19 cellular contexts compared by ENCODE assay signal in the genomic region with DNA sequence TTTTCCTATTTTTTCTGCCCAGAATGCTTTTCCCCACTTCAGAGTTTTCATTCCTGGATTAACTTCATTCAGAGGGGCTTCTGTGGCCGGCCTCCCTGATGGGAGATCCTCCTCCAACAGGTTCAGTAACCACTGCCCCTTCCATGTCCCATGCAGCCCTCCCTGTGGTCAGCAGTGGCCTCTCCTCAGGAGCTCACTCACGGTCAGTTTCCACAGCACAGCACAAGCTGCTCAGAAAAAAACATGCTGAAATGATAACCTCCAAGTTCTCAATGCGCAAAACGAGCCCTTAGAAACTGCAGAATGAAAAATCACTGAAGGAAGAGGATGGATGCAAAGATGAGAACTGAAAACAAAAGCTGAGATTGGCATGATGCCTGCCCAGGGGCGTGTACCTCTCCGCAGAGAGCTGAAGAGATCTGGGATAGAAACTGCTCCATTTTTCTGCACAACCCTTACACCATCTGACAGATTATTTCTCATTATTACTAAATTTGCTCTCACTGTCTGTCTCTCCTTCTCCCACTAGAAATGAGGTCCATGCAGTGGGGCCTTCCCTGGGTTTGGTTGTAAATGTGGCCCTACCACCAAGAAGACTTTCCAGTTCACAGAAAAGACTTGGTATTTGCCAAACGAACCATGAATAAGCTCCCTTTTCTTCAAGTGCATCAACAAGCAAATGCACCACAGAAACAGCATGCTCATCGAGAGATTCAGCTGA. TPM values are rescaled to one million over a fixed set of nuclear protein-coding genes. Genes with fewer than 3 reads are reported as not detected.
A peak's percentile ranks its signal among the peaks of the same experiment; 100 is the strongest.
DNase-seq lines count a peak whose midpoint lies in the region; ATAC-seq, FAIRE-seq and TF ChIP-seq lines count a peak whose summit lies in the region.
"Had no signal": no experiment of that assay in that cellular context is flagged by ENCODE, and none has a peak within 500 bp of the region (broad histone marks: within the 10 kb centered on the region; RNA-seq: fewer than 3 reads in every experiment).

No MANE protein-coding gene starts in this region.

- DNase-seq in activated CD8-positive, alpha-beta memory T cell treated with anti-CD3 and anti-CD28 coated beads, Interleukin-2, amount 10 ng/mL, durations not matched to agents 7 days and 5 days: peak; percentile 4
- DNase-seq in activated CD8-positive, alpha-beta memory T cell treated with anti-CD3 and anti-CD28 coated beads for 24 hours: no peak
- DNase-seq in GM12878 (ENCODE audit: low read depth, low spot score): no peak
- peak; percentile 8 for DNase-seq in mucosa of gallbladder (ENCODE audit: low spot score)
- DNase-seq in PC-3: no peak
- DNase-seq in NAMALWA (ENCODE audit: low spot score): no peak
- DNase-seq: DMS53, GOT3, NCI-H1105 treated with DMSO at 0.1 percent for 48 hours, NCI-H2029 treated with DMSO at 0.1 percent for 48 hours, NCI-H510A, SIG-M5, SK-N-SH had no signal

- no peaks in the 10 kb centered on the region for H3K4me1 Mint-ChIP-seq in activated CD8-positive, alpha-beta memory T cell treated with anti-CD3 and anti-CD28 coated beads, Interleukin-2, amount 10 ng/mL, durations not matched to agents 7 days and 5 days
- H3K4me1 Mint-ChIP-seq: B cell had no signal

- H3F3A ChIP-seq in PC-3 (ENCODE audit: low read length, unreplicated experiment): peaks cover 3% of the 10 kb centered on the region

- no peak overlapping the region for H3K4me3 Mint-ChIP-seq in activated CD8-positive, alpha-beta memory T cell treated with anti-CD3 and anti-CD28 coated beads, Interleukin-2, amount 10 ng/mL, durations not matched to agents 7 days and 5 days
- H3K4me3 Mint-ChIP-seq: B cell, IgD-negative memory B cell had no signal

- no peak for TF ChIP-seq RAD21 in GM12878 (IDR thresholded peaks at IDR 0.05; ENCODE audit: insufficient read depth, low read depth, low read length)

- CTCF ChIA-PET in activated CD8-positive, alpha-beta memory T cell treated with anti-CD3 and anti-CD28 coated beads, Interleukin-2, amount 10 ng/mL, durations not matched to agents 7 days and 5 days (lab: Charles Lee): no interaction called here
- CTCF ChIA-PET in GM12878 (lab: Yijun Ruan, JAX) (no interaction called here), PC-3 (lab: Charles Lee) (interaction anchor here (0.6 kb wide), 1 partner anchor 114 kb away, joined by 3 read pairs; no protein-coding TSS in a partner anchor)

- H3K36me3 Mint-ChIP-seq in activated CD8-positive, alpha-beta memory T cell treated with anti-CD3 and anti-CD28 coated beads, Interleukin-2, amount 10 ng/mL, durations not matched to agents 7 days and 5 days: no peaks in the 10 kb centered on the region

- TF ChIP-seq CTCF in GM12878 (IDR thresholded peaks at IDR 0.05 in 2 of 3, conservative IDR thresholded peaks at IDR 0.05 in 1 of 3; ENCODE audit: control insufficient read depth in 2 of 3, extremely low read depth in 1 of 3, insufficient read depth in 1 of 3, low read depth in 3 of 3, low read length in 3 of 3) (no peak), PC-3 (conservative IDR thresholded peaks at IDR 0.05; ENCODE audit: low read depth, low read length) (no peak)

- H3K4me2 ChIP-seq in GM12878 (ENCODE audit: control insufficient read depth, insufficient read depth): no peak overlapping the region
- no peak overlapping the region for H3K4me2 ChIP-seq in PC-3 (ENCODE audit: low read length)
- H3K4me2 ChIP-seq: SK-N-SH had no signal

- SMC1A ChIA-PET in GM12878 (lab: Charles Lee; ENCODE audit: uncharacterized antibody, unreplicated experiment): no interaction called here

- H3K4me1 ChIP-seq in GM12878 (ENCODE audit: control insufficient read depth, insufficient read depth, low read length) (no peaks in the 10 kb centered on the region), PC-3 (ENCODE audit: insufficient read depth, low read length) (peaks cover 12% of the 10 kb centered on the region)

- no peaks in the 10 kb centered on the region for H3K9me3 Mint-ChIP-seq in activated CD8-positive, alpha-beta memory T cell treated with anti-CD3 and anti-CD28 coated beads, Interleukin-2, amount 10 ng/mL, durations not matched to agents 7 days and 5 days (ENCODE audit: low read depth)
- H3K9me3 Mint-ChIP-seq: IgD-negative memory B cell had no signal

- no peaks in the 10 kb centered on the region for H3K36me3 ChIP-seq in GM12878 (ENCODE audit: control insufficient read depth in 2 of 2, insufficient read depth in 2 of 2, low read length in 1 of 2)
- H3K36me3 ChIP-seq in PC-3 (ENCODE audit: low read depth, low read length): no peaks in the 10 kb centered on the region

- H4K20me1 ChIP-seq in GM12878 (ENCODE audit: control insufficient read depth, insufficient read depth) (no peaks in the 10 kb centered on the region), PC-3 (ENCODE audit: low read length) (no peaks in the 10 kb centered on the region)

- BruUV-seq in GM12878 (replicated peaks; lab: Mats Ljungman, UMichigan): no TSS peak
- BruUV-seq in PC-3 (replicated peaks; lab: Mats Ljungman, UMichigan): no TSS peak

- H3K27ac ChIP-seq in GM12878 (ENCODE audit: control insufficient read depth, insufficient read depth) (no peak overlapping the region), PC-3 (ENCODE audit: low read length) (no peak overlapping the region)

- no peak overlapping the region for H3K27ac Mint-ChIP-seq in activated CD8-positive, alpha-beta memory T cell treated with anti-CD3 and anti-CD28 coated beads, Interleukin-2, amount 10 ng/mL, durations not matched to agents 7 days and 5 days
- H3K27ac Mint-ChIP-seq: B cell, IgD-negative memory B cell had no signal

- no peak overlapping the region for H3K9ac ChIP-seq in GM12878 (ENCODE audit: control insufficient read depth, insufficient read depth, low read length)
- no peak overlapping the region for H3K9ac ChIP-seq in PC-3 (ENCODE audit: low read length)
- H3K9ac ChIP-seq: SK-N-SH had no signal

- WGBS in GM12878 (ENCODE audit: insufficient coverage, insufficient replicate concordance, low lambda C conversion rate, missing lambda C conversion rate): 26% methylated on average over 8 of the region's 8 CpGs

- POLR2A ChIA-PET in GM12878 (lab: Charles Lee) (no interaction called here), PC-3 (lab: Charles Lee; ENCODE audit: unreplicated experiment) (interaction anchor here (0.5 to 0.6 kb wide), 2 partner anchors 27 to 57 kb away, joined by 3 read pairs; no protein-coding TSS in a partner anchor)

- TF ChIP-seq POLR2A in GM12878 (IDR thresholded peaks at IDR 0.05; ENCODE audit: low read depth, low read length): no peak

- in situ Hi-C loops in GM12878 (cut with MboI): no loop called here

- no peak for FAIRE-seq in GM12878 (lab: Jason Lieb, UNC)
- FAIRE-seq: A204.1, D721Med had no signal

- H2AFZ ChIP-seq in GM12878 (ENCODE audit: control insufficient read depth, low read depth, low read length) (no peak overlapping the region), PC-3 (ENCODE audit: low read length) (no peak overlapping the region)

- H3K9me3 ChIP-seq in GM12878 (replicated peaks; ENCODE audit: control insufficient read depth, insufficient read depth, low read length): no peaks in the 10 kb centered on the region
- no peaks in the 10 kb centered on the region for H3K9me3 ChIP-seq in PC-3 (ENCODE audit: low read length)
- H3K9me3 ChIP-seq: SK-N-SH had no signal

- H3K27me3 Mint-ChIP-seq in activated CD8-positive, alpha-beta memory T cell treated with anti-CD3 and anti-CD28 coated beads, Interleukin-2, amount 10 ng/mL, durations not matched to agents 7 days and 5 days: peaks cover 4% of the 10 kb centered on the region

- RAD21 ChIA-PET in GM12878 (lab: Charles Lee; ENCODE audit: unreplicated experiment): interaction anchor here (0.9 kb wide), 1 partner anchor 10 kb away, joined by 3 read pairs; no protein-coding TSS in a partner anchor

- no peaks in the 10 kb centered on the region for H3K27me3 ChIP-seq in GM12878 (replicated peaks in 1 of 2; ENCODE audit: control insufficient read depth in 2 of 2, insufficient read depth in 2 of 2, low read length in 1 of 2)
- no peaks in the 10 kb centered on the region for H3K27me3 ChIP-seq in PC-3 (ENCODE audit: low read length)

- H3K4me3 ChIP-seq in GM12878 (no peak overlapping the region), PC-3 (ENCODE audit: low read length) (no peak overlapping the region)

- intact Hi-C loops in GM12878 (cut with micrococcal nuclease; ENCODE audit: unreplicated experiment): no loop called here
- intact Hi-C loops in PC-3 (cut with micrococcal nuclease): loop anchor here (5.0 kb wide), 1 partner anchor 38 kb away; no protein-coding TSS in a partner anchor

- ATAC-seq in activated CD8-positive, alpha-beta memory T cell treated with anti-CD3 and anti-CD28 coated beads, Interleukin-2, amount 10 ng/mL, durations not matched to agents 7 days and 5 days: no peak
- ATAC-seq in GM12878: no peak
- ATAC-seq in PC-3: no peak
- no peak for ATAC-seq in GM18519 (IDR thresholded peaks at IDR 0.05; ENCODE audit: low FRiP score, unreplicated experiment)
- ATAC-seq: HCT116 had no signal

- H3K79me2 ChIP-seq in GM12878 (ENCODE audit: control insufficient read depth, insufficient read depth, low read length) (no peaks in the 10 kb centered on the region), PC-3 (ENCODE audit: low read length) (no peaks in the 10 kb centered on the region)

- no peak for TF ChIP-seq EP300 in GM12878 (IDR thresholded peaks at IDR 0.05; ENCODE audit: borderline replicate concordance in 1 of 2, control insufficient read depth in 1 of 2, low read depth in 2 of 2, low read length in 2 of 2)

- H3K9me2 ChIP-seq in PC-3 (replicated peaks; ENCODE audit: low read length): no peaks in the 10 kb centered on the region
- H3K9me2 ChIP-seq: SK-N-SH had no signal

RNA-seq across cellular contexts. Expression of a gene that starts 51.6 kb away (rescaled TPM):
- 10 to 100 TPM; 22.1 to 25.6 TPM for total RNA-seq in activated CD8-positive, alpha-beta memory T cell treated with anti-CD3 and anti-CD28 coated beads, Interleukin-2, amount 10 ng/mL, durations not matched to agents 7 days and 5 days
- 30.6 and 33.9 TPM in 2 replicates for total RNA-seq in GM12878 (2013; cell fraction: nucleolus; rRNA removed)
- total RNA-seq in GM12878 (2014; rRNA removed) (11.2 and 12.7 TPM in 2 replicates), GM12878 (2014; rRNA removed; fragmentation: Illumina TruSeq; extraction: Trizol) (17.6 and 21.8 TPM in 2 replicates), GM12878 (2021) (22.3 and 23.7 TPM in 2 replicates), mucosa of gallbladder (18.6 TPM), PC-3 (2014; rRNA removed) (25.5 and 30.8 TPM in 2 replicates)
- polyA plus RNA-seq in GM12878 (2011; ENCODE audit: low read depth): 17.2 TPM
- polyA plus RNA-seq in GM12878 (2011; rRNA removed) (33.8 and 44.1 TPM in 2 replicates), GM12878 (2014; fragmentation: Illumina TruSeq; extraction: Trizol) (20.1 and 25.2 TPM in 2 replicates), GM12878 (2014; fragmentation: Nextera tagmentation; extraction: Ambion mirVana) (10 to 100 TPM; 52.0 to 56.3 TPM), GM12878 (2014; rRNA removed) (14.5 and 14.9 TPM in 2 replicates), GM12878 (2016; fragmentation: Nextera tagmentation; extraction: Ambion mirVana) (10 to 100 TPM; 26.8 to 27.0 TPM)
- 20.6 and 21.7 TPM in 2 replicates for polyA plus RNA-seq in GM12878 (2011; cell fraction: cytosol; rRNA removed)
- polyA plus RNA-seq in GM12878 (2011; cell fraction: nucleus; rRNA removed): 43.3 and 44.0 TPM in 2 replicates
- 22.5 and 24.7 TPM in 2 replicates for polyA plus RNA-seq in GM12878 (2012)
- polyA minus RNA-seq in GM12878 (2011; rRNA and poly(A)+ RNA removed): 15.7 and 21.1 TPM in 2 replicates
- polyA minus RNA-seq in GM12878 (2011; cell fraction: cytosol; rRNA and poly(A)+ RNA removed): 4.6 and 5.1 TPM in 2 replicates
- polyA minus RNA-seq in GM12878 (2011; cell fraction: nucleus; rRNA and poly(A)+ RNA removed): 14.6 and 25.4 TPM in 2 replicates

Comparison
In these comparisons a context has a peak if more than half of its experiments do, and no peak if none do; other contexts are left out.
1. DNase-seq: peak in activated CD8-positive, alpha-beta memory T cell treated with anti-CD3 and anti-CD28 coated beads, Interleukin-2, amount 10 ng/mL, durations not matched to agents 7 days and 5 days (single experiment) and mucosa of gallbladder (single experiment); none in activated CD8-positive, alpha-beta memory T cell treated with anti-CD3 and anti-CD28 coated beads for 24 hours (single experiment), GM12878 (single experiment), PC-3 (single experiment) and NAMALWA (single experiment).